ENCODE assay signal across 17 cellular contexts in genomic region chr5:67363195-67363594, GRCh38.
DNase-seq lines count a peak whose midpoint lies in the region; ATAC-seq and TF ChIP-seq lines count a peak whose summit lies in the region.
"Had no signal": no experiment of that assay in that cellular context is flagged by ENCODE, and none has a peak within 500 bp of the region (broad histone marks: within the 10 kb centered on the region; RNA-seq: fewer than 3 reads in every experiment).

No MANE protein-coding gene starts in this region.

- CTCF ChIA-PET in activated naive CD4-positive, alpha-beta T cell treated with anti-CD3 and anti-CD28 coated beads for 36 hours (lab: Charles Lee), result no interaction called here

- peaks cover 10% of the 10 kb centered on the region for H3K4me1 ChIP-seq in vagina
- no peaks in the 10 kb centered on the region for H3K4me1 ChIP-seq in stomach

- no peaks in the 10 kb centered on the region for H3K27me3 ChIP-seq in vagina
- H3K27me3 ChIP-seq in stomach, result no peaks in the 10 kb centered on the region

- H3K4me3 Mint-ChIP-seq in stimulated activated naive CD8-positive, alpha-beta T cell treated with anti-CD3 and anti-CD28 coated beads, Interleukin-15, Interleukin-2, amounts not matched to agents 100 ng/mL and 50 ng/mL, for 24 hours, result no peak overlapping the region
- H3K4me3 Mint-ChIP-seq in activated naive CD4-positive, alpha-beta T cell treated with anti-CD3 and anti-CD28 coated beads for 36 hours, result no peak overlapping the region
- H3K4me3 Mint-ChIP-seq in osteocyte (ENCODE audit: unreplicated experiment), result no peak overlapping the region
- H3K4me3 Mint-ChIP-seq: B cell; CD4-positive, alpha-beta memory T cell had no signal

- H3K36me3 Mint-ChIP-seq in stimulated activated naive CD8-positive, alpha-beta T cell treated with anti-CD3 and anti-CD28 coated beads, Interleukin-15, Interleukin-2, amounts not matched to agents 100 ng/mL and 50 ng/mL, for 24 hours (ENCODE audit: low read depth), result no peaks in the 10 kb centered on the region
- no peaks in the 10 kb centered on the region for H3K36me3 Mint-ChIP-seq in activated naive CD4-positive, alpha-beta T cell treated with anti-CD3 and anti-CD28 coated beads for 36 hours (ENCODE audit: low read depth)
- no peaks in the 10 kb centered on the region for H3K36me3 Mint-ChIP-seq in osteocyte (ENCODE audit: unreplicated experiment)
- H3K36me3 Mint-ChIP-seq: CD4-positive, alpha-beta memory T cell had no signal

- H3K27ac ChIP-seq in vagina (peak overlapping the region; percentile 52), stomach (no peak overlapping the region)
- H3K27ac ChIP-seq: GM23248, HL-60 had no signal

- H3K27ac Mint-ChIP-seq in stimulated activated naive CD8-positive, alpha-beta T cell treated with anti-CD3 and anti-CD28 coated beads, Interleukin-15, Interleukin-2, amounts not matched to agents 100 ng/mL and 50 ng/mL, for 24 hours, result peak overlapping the region; percentile 5
- no peak overlapping the region for H3K27ac Mint-ChIP-seq in activated naive CD4-positive, alpha-beta T cell treated with anti-CD3 and anti-CD28 coated beads for 36 hours
- H3K27ac Mint-ChIP-seq in osteocyte (ENCODE audit: unreplicated experiment), result no peak overlapping the region
- H3K27ac Mint-ChIP-seq: B cell had no signal

- WGBS in stomach, 5 donors, result 84 to 93% (median 89%) methylated on average over 4 of the region's 4 CpGs

- TF ChIP-seq CTCF in vagina (IDR thresholded peaks at IDR 0.05), result no peak
- TF ChIP-seq CTCF in osteocyte (IDR thresholded peaks at IDR 0.05), result no peak
- TF ChIP-seq CTCF in stomach (IDR thresholded peaks at IDR 0.05), result no peak

- H3K4me1 Mint-ChIP-seq in stimulated activated naive CD8-positive, alpha-beta T cell treated with anti-CD3 and anti-CD28 coated beads, Interleukin-15, Interleukin-2, amounts not matched to agents 100 ng/mL and 50 ng/mL, for 24 hours (ENCODE audit: low read depth), result peaks cover 14% of the 10 kb centered on the region
- H3K4me1 Mint-ChIP-seq in activated naive CD4-positive, alpha-beta T cell treated with anti-CD3 and anti-CD28 coated beads for 36 hours (ENCODE audit: low read depth), result peaks cover 11% of the 10 kb centered on the region
- H3K4me1 Mint-ChIP-seq in osteocyte (ENCODE audit: unreplicated experiment), result peaks cover 38% of the 10 kb centered on the region

- TF ChIP-seq POLR2A in vagina (IDR thresholded peaks at IDR 0.05) (no peak), stomach (IDR thresholded peaks at IDR 0.05) (no peak)

- H3K9me3 ChIP-seq in vagina, result no peaks in the 10 kb centered on the region
- no peaks in the 10 kb centered on the region for H3K9me3 ChIP-seq in stomach

- TF ChIP-seq EP300 in stomach (IDR thresholded peaks at IDR 0.05), result no peak

- H3K36me3 ChIP-seq in vagina (no peaks in the 10 kb centered on the region), stomach (no peaks in the 10 kb centered on the region)

- no peak for ATAC-seq in stimulated activated naive CD8-positive, alpha-beta T cell treated with anti-CD3 and anti-CD28 coated beads, Interleukin-15, Interleukin-2, amounts not matched to agents 100 U/mL and 50 U/mL, for 24 hours
- ATAC-seq: HCT116 had no signal

- H3K4me3 ChIP-seq in vagina, result no peak overlapping the region
- no peak overlapping the region for H3K4me3 ChIP-seq in stomach
- H3K4me3 ChIP-seq: GM23248 had no signal

- intact Hi-C loops in vagina (cut with DNase I) (no loop called here), stomach (cut with DNase I; ENCODE audit: low total_unique reads) (no loop called here)
- intact Hi-C loops in activated naive CD4-positive, alpha-beta T cell treated with anti-CD3 and anti-CD28 coated beads for 36 hours (cut with micrococcal nuclease), result no loop called here

- no peaks in the 10 kb centered on the region for H3K9me3 Mint-ChIP-seq in stimulated activated naive CD8-positive, alpha-beta T cell treated with anti-CD3 and anti-CD28 coated beads, Interleukin-15, Interleukin-2, amounts not matched to agents 100 ng/mL and 50 ng/mL, for 24 hours
- no peaks in the 10 kb centered on the region for H3K9me3 Mint-ChIP-seq in activated naive CD4-positive, alpha-beta T cell treated with anti-CD3 and anti-CD28 coated beads for 36 hours
- H3K9me3 Mint-ChIP-seq in osteocyte (ENCODE audit: unreplicated experiment), result no peaks in the 10 kb centered on the region

- DNase-seq in stimulated activated naive CD8-positive, alpha-beta T cell treated with anti-CD3 and anti-CD28 coated beads, Interleukin-15, Interleukin-2, amounts not matched to agents 100 U/mL and 50 U/mL, for 24 hours, result no peak
- DNase-seq in SK-N-DZ (ENCODE audit: low spot score) (peak; percentile 74), amniotic epithelial cell (ENCODE audit: low read depth) (peak; percentile 41), vagina (ENCODE audit: extremely low spot score in 2 of 2) (no peak), osteocyte (ENCODE audit: extremely low spot score, unreplicated experiment) (no peak), stomach (no peak)
- DNase-seq in activated naive CD4-positive, alpha-beta T cell treated with anti-CD3 and anti-CD28 coated beads for 36 hours, result no peak
- DNase-seq: C1 segment of cervical spinal cord; CD4-positive, alpha-beta memory T cell; COR-L47; DND-41; GF-D8; GM23248 had no signal

- H3K27me3 Mint-ChIP-seq in stimulated activated naive CD8-positive, alpha-beta T cell treated with anti-CD3 and anti-CD28 coated beads, Interleukin-15, Interleukin-2, amounts not matched to agents 100 ng/mL and 50 ng/mL, for 24 hours, result no peaks in the 10 kb centered on the region
- H3K27me3 Mint-ChIP-seq in activated naive CD4-positive, alpha-beta T cell treated with anti-CD3 and anti-CD28 coated beads for 36 hours (ENCODE audit: low read depth), result no peaks in the 10 kb centered on the region
- peaks cover 3% of the 10 kb centered on the region for H3K27me3 Mint-ChIP-seq in osteocyte (ENCODE audit: unreplicated experiment)

Comparison
In these comparisons a context has a peak if more than half of its experiments do, and no peak if none do; other contexts are left out.
1. DNase-seq: peak in SK-N-DZ (single experiment) and amniotic epithelial cell (single experiment); none in stimulated activated naive CD8-positive, alpha-beta T cell treated with anti-CD3 and anti-CD28 coated beads, Interleukin-15, Interleukin-2, amounts not matched to agents 100 U/mL and 50 U/mL, for 24 hours (single experiment), vagina (0 of 2), activated naive CD4-positive, alpha-beta T cell treated with anti-CD3 and anti-CD28 coated beads for 36 hours (single experiment), osteocyte (single experiment) and stomach (single experiment).